Comparison of ENCODE assay signal across 35 cellular contexts in genomic region chr6:121635355-121635754, GRCh38.
"Had no signal": no experiment of that assay in that cellular context is flagged by ENCODE, and none has a peak within 500 bp of the region (broad histone marks: within the 10 kb centered on the region; RNA-seq: fewer than 3 reads in every experiment).

No MANE protein-coding gene starts in this region.

- DNase-seq: Karpas-422, Kasumi-1, MG63, MM.1S, MV-4-11, NCI-H1048, NCI-H1092, NCI-H1092 treated with DMSO at 0.1 percent for 48 hours, NCI-H1105, NCI-H1105 treated with DMSO at 0.1 percent for 48 hours, NCI-H1417, NCI-H1417 treated with DMSO at 0.1 percent for 48 hours, NCI-H1436, NCI-H1436 treated with DMSO at 0.1 percent for 48 hours, NCI-H146, NCI-H1694, NCI-H1694 treated with DMSO at 0.1 percent for 48 hours, NCI-H187, NCI-H187 treated with DMSO at 0.1 percent for 48 hours, NCI-H1930, NCI-H2029, NCI-H2029 treated with DMSO at 0.1 percent for 48 hours, NCI-H2081, NCI-H2081 treated with DMSO at 0.1 percent for 48 hours, NCI-H2107, NCI-H2171, NCI-H2171 treated with DMSO at 0.1 percent for 48 hours, NCI-H2227 treated with DMSO at 0.1 percent for 48 hours, NCI-H226, NCI-H345, NCI-H446, NCI-H446 treated with DMSO at 0.1 percent for 48 hours, NCI-H510A, NCI-H510A treated with DMSO at 0.1 percent for 48 hours, NCI-H524 had no signal

- H3K36me3 ChIP-seq: MG63 had no signal

- H3K27me3 ChIP-seq: MG63 had no signal

- H3K4me3 ChIP-seq: MG63 had no signal
